Comparison of ENCODE assay signal across 19 cellular contexts in genomic region chr1:109977225-109977624, GRCh38. TPM values are rescaled to one million over a fixed set of nuclear protein-coding genes. Genes with fewer than 3 reads are reported as not detected.
DNase-seq lines count a peak whose midpoint lies in the region; ATAC-seq and TF ChIP-seq lines count a peak whose summit lies in the region.
"Had no signal": no experiment of that assay in that cellular context is flagged by ENCODE, and none has a peak within 500 bp of the region (broad histone marks: within the 10 kb centered on the region; RNA-seq: fewer than 3 reads in every experiment).

No MANE protein-coding gene starts in this region.

- H3K4me3 ChIP-seq in Panc1 (ENCODE audit: low read depth in 2 of 2, low read length in 2 of 2) (no peak overlapping the region), gastroesophageal sphincter (no peak overlapping the region), vagina (no peak overlapping the region), foreskin fibroblast (ENCODE audit: low read depth in 1 of 2, low read length in 2 of 2) (no peak overlapping the region)
- H3K4me3 ChIP-seq: SJCRH30 had no signal

- WGBS in gastroesophageal sphincter (ENCODE audit: low coverage in 1 of 2), 2 donors = 75 to 100% methylated on average over 1 to 7 of the region's 8 CpGs

- no peak for ATAC-seq in Panc1
- peak; percentile 57 for ATAC-seq in gastroesophageal sphincter

- intact Hi-C loops in Panc1 (cut with micrococcal nuclease; ENCODE audit: unreplicated experiment) = no loop called here
- intact Hi-C loops in vagina (cut with DNase I) = no loop called here

- CTCF ChIA-PET in Panc1 (lab: Charles Lee) = no interaction called here

- TF ChIP-seq POLR2A in gastroesophageal sphincter (IDR thresholded peaks at IDR 0.05) (no peak), vagina (IDR thresholded peaks at IDR 0.05) (no peak)

- peak overlapping the region; percentile 95 for H3K27ac ChIP-seq in Panc1 (ENCODE audit: low read length)
- peak overlapping the region in 3 of 4 donors; percentile 19 to 60 (median 60) for H3K27ac ChIP-seq in gastroesophageal sphincter
- H3K27ac ChIP-seq in vagina = peak overlapping the region; percentile 31
- H3K27ac ChIP-seq: HL-60, SJCRH30 had no signal

- H3K27me3 ChIP-seq in Panc1 (ENCODE audit: control insufficient read depth, insufficient read depth, low read length) (no peaks in the 10 kb centered on the region), gastroesophageal sphincter (no peaks in the 10 kb centered on the region), vagina (no peaks in the 10 kb centered on the region)
- H3K27me3 ChIP-seq: BE2C, SJCRH30 had no signal

- DNase-seq in Panc1 (ENCODE audit: low read depth, low spot score) = no peak
- peak; percentile 18 for DNase-seq in myocyte (ENCODE audit: low read depth)
- no peak for DNase-seq in vagina (ENCODE audit: extremely low spot score in 2 of 2)
- DNase-seq in foreskin fibroblast = no peak
- DNase-seq in stimulated activated CD4-positive, alpha-beta T cell treated with anti-CD3 and anti-CD28 coated beads, Interleukin-4, amount 100 ng/mL, for 24 hours = no peak
- DNase-seq in HuH-7 (ENCODE audit: low spot score) = no peak
- DNase-seq: BE2C; CD4-positive, alpha-beta memory T cell; DND-41; GDM1; GOT3; KG1; NCI-H1105; NCI-H187; NCI-H2171; NCI-H510A; SJCRH30 had no signal

- H3K9me3 ChIP-seq in Panc1 (ENCODE audit: control insufficient read depth, insufficient read depth, low read depth, low read length) (no peaks in the 10 kb centered on the region), gastroesophageal sphincter (no peaks in the 10 kb centered on the region), vagina (no peaks in the 10 kb centered on the region)
- H3K9me3 ChIP-seq: BE2C, SJCRH30 had no signal

- H3K4me1 ChIP-seq in Panc1 (ENCODE audit: control insufficient read depth, insufficient read depth, low read length) = peaks cover 37% of the 10 kb centered on the region
- H3K4me1 ChIP-seq in gastroesophageal sphincter = peaks cover 0 to 25% (median 0%) of the 10 kb centered on the region in 3 donors
- H3K4me1 ChIP-seq in vagina = peaks cover 36% of the 10 kb centered on the region
- H3K4me1 ChIP-seq: BE2C had no signal

- no peak for TF ChIP-seq CTCF in Panc1 (IDR thresholded peaks at IDR 0.05)
- no peak for TF ChIP-seq CTCF in gastroesophageal sphincter (IDR thresholded peaks at IDR 0.05)
- TF ChIP-seq CTCF in vagina (IDR thresholded peaks at IDR 0.05) = no peak
- TF ChIP-seq CTCF in foreskin fibroblast (IDR thresholded peaks at IDR 0.05; ENCODE audit: low read depth, low read length) = no peak

- POLR2A ChIA-PET in Panc1 (lab: Charles Lee) = no interaction called here

- TF ChIP-seq EP300 in gastroesophageal sphincter (IDR thresholded peaks at IDR 0.05) = no peak

- H3K36me3 ChIP-seq in Panc1 (ENCODE audit: control insufficient read depth, insufficient read depth, low read length) (no peaks in the 10 kb centered on the region), gastroesophageal sphincter (no peaks in the 10 kb centered on the region), vagina (no peaks in the 10 kb centered on the region)
- H3K36me3 ChIP-seq: BE2C, SJCRH30 had no signal

- no TSS peak for BruUV-seq in Panc1 (replicated peaks; lab: Mats Ljungman, UMichigan)

- in situ Hi-C loops in Panc1 (cut with HindIII; ENCODE audit: low pct_unique_long_range_greater_than_20kb, low sequenced_read_pairs) = no loop called here

RNA-seq across cellular contexts. Expression of gene AHCYL1, which starts 7.3 kb away (rescaled TPM):
- total RNA-seq in Panc1 (2021; ENCODE audit: unreplicated experiment) = 174 TPM
- 148 TPM for polyA plus RNA-seq in Panc1 (2012; ENCODE audit: insufficient read length)
- 100 to 1,000 TPM in 1 of 4 donors, 10 to 100 TPM in 3; 82.6 to 102 (median 92.4) TPM for total RNA-seq in gastroesophageal sphincter
- 36.3 and 41.5 TPM in 2 replicates for total RNA-seq in myocyte
- 90.9 TPM for polyA plus RNA-seq in myocyte (2012)
- 75.6 TPM for total RNA-seq in vagina

RNA-seq across cellular contexts. Expression of gene STRIP1, which starts 57.2 kb away (rescaled TPM):
- total RNA-seq in Panc1 (2021; ENCODE audit: unreplicated experiment) (26.1 TPM), gastroesophageal sphincter (10 to 100 TPM; 29.3 to 46.9 (median 35.9) TPM), myocyte (50.9 and 53.1 TPM in 2 replicates), vagina (40.8 TPM)
- polyA plus RNA-seq in Panc1 (2012; ENCODE audit: insufficient read length) = 16.4 TPM
- 37.6 TPM for polyA plus RNA-seq in myocyte (2012)

Comparison
In these comparisons a context has a peak if more than half of its experiments do, and no peak if none do; other contexts are left out.
1. H3K27ac ChIP-seq: peak in every context shown above with its lines; median percentile 95 in Panc1; 60 in gastroesophageal sphincter; 31 in vagina.